ENCODE assay signal across 10 cellular contexts in the genomic region with DNA sequence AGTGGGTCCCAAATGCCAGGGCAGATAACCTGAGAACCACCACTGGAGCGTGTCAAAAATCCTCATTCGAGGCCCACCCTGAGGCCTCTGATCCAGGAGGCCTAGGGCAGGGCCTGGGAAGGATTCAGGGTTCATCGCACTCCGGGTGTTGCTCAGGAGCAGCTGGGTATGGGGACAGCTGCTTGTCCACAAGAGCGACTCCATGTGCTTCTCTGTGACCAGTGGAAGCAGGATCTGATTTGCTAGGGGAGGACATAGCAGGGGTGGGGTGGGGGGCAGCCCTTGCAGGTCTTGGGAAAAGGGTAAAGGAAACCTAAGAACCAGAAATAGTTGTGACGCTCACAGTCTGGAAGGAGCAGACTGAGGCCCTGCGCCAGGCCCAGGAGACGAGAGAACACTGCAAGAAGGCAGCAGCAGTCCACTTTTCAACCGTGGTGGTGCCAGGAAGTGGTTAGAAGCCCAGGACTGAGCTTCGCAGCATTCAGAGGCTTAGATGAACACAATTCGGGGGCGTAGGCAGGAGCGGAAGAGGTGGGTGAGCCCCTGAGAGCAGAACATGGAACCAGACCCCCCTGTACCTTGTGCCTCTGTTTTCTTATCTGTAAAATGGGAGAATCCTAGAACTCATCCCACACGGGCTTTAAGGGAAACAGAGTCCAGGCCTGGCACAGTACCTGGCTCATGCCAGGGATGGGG. TPM values are rescaled to one million over a fixed set of nuclear protein-coding genes. Genes with fewer than 3 reads are reported as not detected.
DNase-seq lines count a peak whose midpoint lies in the region; ATAC-seq and TF ChIP-seq lines count a peak whose summit lies in the region.
"Had no signal": no experiment of that assay in that cellular context is flagged by ENCODE, and none has a peak within 500 bp of the region (broad histone marks: within the 10 kb centered on the region; RNA-seq: fewer than 3 reads in every experiment).

No MANE protein-coding gene starts in this region.

- no peak overlapping the region for H3K4me2 ChIP-seq in PC-9
- H3K4me2 ChIP-seq: KMS-11 had no signal

- H3K27ac ChIP-seq in upper lobe of right lung (no peak overlapping the region), PC-9 (no peak overlapping the region)
- H3K27ac ChIP-seq: C4-2B, KMS-11 had no signal

- no peaks in the 10 kb centered on the region for H3K9me2 ChIP-seq in PC-9 (ENCODE audit: insufficient read depth)

- H2AFZ ChIP-seq in PC-9, result no peak overlapping the region

- H3K27me3 ChIP-seq in upper lobe of right lung, result no peaks in the 10 kb centered on the region
- H3K27me3 ChIP-seq in PC-9 (ENCODE audit: insufficient read depth, low read depth), result no peaks in the 10 kb centered on the region

- H3K79me2 ChIP-seq in PC-9 (ENCODE audit: low read depth), result peaks cover 77% of the 10 kb centered on the region

- ATAC-seq in mucosa of descending colon (peak; percentile 31), upper lobe of right lung (peak; percentile 29)

- H3K4me3 ChIP-seq in mucosa of descending colon (no peak overlapping the region), upper lobe of right lung (no peak overlapping the region), PC-9 (no peak overlapping the region)

- H3K9me3 ChIP-seq in mucosa of descending colon, result no peaks in the 10 kb centered on the region
- H3K9me3 ChIP-seq in upper lobe of right lung, result no peaks in the 10 kb centered on the region
- H3K9me3 ChIP-seq in PC-9 (ENCODE audit: insufficient read depth, low read depth), result no peaks in the 10 kb centered on the region

- H3K4me1 ChIP-seq in mucosa of descending colon (ENCODE audit: low read depth) (no peaks in the 10 kb centered on the region), upper lobe of right lung (peaks cover 10% of the 10 kb centered on the region), PC-9 (replicated peaks; ENCODE audit: insufficient read depth) (peaks cover 32% of the 10 kb centered on the region)

- DNase-seq in stimulated activated CD4-positive, alpha-beta T cell treated with anti-CD3 and anti-CD28 coated beads, Interleukin-12 subunit alpha, Interleukin-12 subunit beta, amount 100 ng/mL, for 48 hours (ENCODE audit: low read depth in 2 of 3, low spot score in 1 of 3), result peak in 2 of 3 donors; percentile 3 to 7
- no peak for DNase-seq in stimulated activated CD4-positive, alpha-beta T cell treated with anti-CD3 and anti-CD28 coated beads, Interleukin-2, amount 100 ng/mL, for 48 hours
- peak; percentile 62 to 65 for DNase-seq in activated T-cell treated with anti-CD3 and anti-CD28 coated beads, Interleukin-2, amount 50 U/mL, for 48 hours
- DNase-seq in mucosa of descending colon, result no peak
- DNase-seq in upper lobe of right lung, result no peak
- DNase-seq in NCI-H1436 (lab: John Stamatoyannopoulos, UW), result no peak
- no peak for DNase-seq in GM19240 (ENCODE audit: insufficient read length, low spot score)
- DNase-seq in PC-9, result no peak

- POLR2A ChIA-PET in PC-9 (lab: Charles Lee; ENCODE audit: unreplicated experiment), result no interaction called here

- intact Hi-C loops in mucosa of descending colon (cut with DNase I, micrococcal nuclease) (no loop called here), upper lobe of right lung (cut with DNase I) (no loop called here), PC-9 (cut with micrococcal nuclease; ENCODE audit: unreplicated experiment) (no loop called here)

- TF ChIP-seq CTCF in mucosa of descending colon (IDR thresholded peaks at IDR 0.05) (no peak), upper lobe of right lung (IDR thresholded peaks at IDR 0.05) (no peak), PC-9 (conservative IDR thresholded peaks at IDR 0.05) (no peak)

- no peaks in the 10 kb centered on the region for H3K36me3 ChIP-seq in mucosa of descending colon (ENCODE audit: low read depth)
- no peaks in the 10 kb centered on the region for H3K36me3 ChIP-seq in upper lobe of right lung
- no peaks in the 10 kb centered on the region for H3K36me3 ChIP-seq in PC-9 (ENCODE audit: low read depth)

- peaks cover 14% of the 10 kb centered on the region for H3F3A ChIP-seq in PC-9 (ENCODE audit: insufficient read depth, low read depth)

- no TSS peak for BruUV-seq in PC-9 (replicated peaks; lab: Mats Ljungman, UMichigan)

- CTCF ChIA-PET in PC-9 (lab: Charles Lee), result no interaction called here

- no peaks in the 10 kb centered on the region for H4K20me1 ChIP-seq in PC-9 (ENCODE audit: insufficient read depth)

RNA-seq across cellular contexts. Expression of a gene that starts 33.7 kb away (rescaled TPM):
- total RNA-seq in mucosa of descending colon, result 100 to 1,000 TPM; 134 to 165 (median 152) TPM
- 96.9 TPM for total RNA-seq in upper lobe of right lung
- 87.8 and 88.6 TPM in 2 replicates for total RNA-seq in PC-9 (2021)

Comparison
In these comparisons a context has a peak if more than half of its experiments do, and no peak if none do; other contexts are left out.
1. DNase-seq: peak in stimulated activated CD4-positive, alpha-beta T cell treated with anti-CD3 and anti-CD28 coated beads, Interleukin-12 subunit alpha, Interleukin-12 subunit beta, amount 100 ng/mL, for 48 hours (2 of 3) and activated T-cell treated with anti-CD3 and anti-CD28 coated beads, Interleukin-2, amount 50 U/mL, for 48 hours (2 of 2); none in stimulated activated CD4-positive, alpha-beta T cell treated with anti-CD3 and anti-CD28 coated beads, Interleukin-2, amount 100 ng/mL, for 48 hours (0 of 2), mucosa of descending colon (0 of 3), upper lobe of right lung (single experiment), NCI-H1436 (single experiment), GM19240 (single experiment) and PC-9 (0 of 2).